Comparison of ENCODE assay signal across 39 cellular contexts in genomic region chr21:34320006-34320405, GRCh38. TPM values are rescaled to one million over a fixed set of nuclear protein-coding genes. Genes with fewer than 3 reads are reported as not detected.
"Had no signal": no experiment of that assay in that cellular context is flagged by ENCODE, and none has a peak within 500 bp of the region (broad histone marks: within the 10 kb centered on the region; RNA-seq: fewer than 3 reads in every experiment).

No MANE protein-coding gene starts in this region.

- H3K27me3 ChIP-seq: adrenal gland, cardiac muscle cell had no signal

- H3K4me3 ChIP-seq: adrenal gland, cardiac muscle cell, PC-9 had no signal

- H3K9me3 Mint-ChIP-seq: activated naive CD4-positive, alpha-beta T cell treated with anti-CD3 and anti-CD28 coated beads, Interleukin-2, amount 50 U/mL, for 24 hours; activated T-cell treated with anti-CD3 and anti-CD28 coated beads, Interleukin-2, amount 50 U/mL, for 72 hours; activated T-helper 17 cell treated with anti-CD3 and anti-CD28 coated beads, Interleukin-2, amount 50 U/mL, for 72 hours; central memory CD8-positive, alpha-beta T cell had no signal

- H3K9ac ChIP-seq: KMS-11 had no signal

- H2AFZ ChIP-seq: PC-9 had no signal

- H3K27ac Mint-ChIP-seq: activated CD4-positive, alpha-beta memory T cell treated with anti-CD3 and anti-CD28 coated beads, Interleukin-2, amount 10 ng/mL, durations not matched to agents 7 days and 5 days; activated CD8-positive, alpha-beta memory T cell treated with anti-CD3 and anti-CD28 coated beads, Interleukin-2, amount 10 ng/mL, durations not matched to agents 7 days and 5 days; activated naive CD8-positive, alpha-beta T cell treated with anti-CD3 and anti-CD28 coated beads, Interleukin-2, amount 10 ng/mL, durations not matched to agents 7 days and 5 days; activated T-cell treated with anti-CD3 and anti-CD28 coated beads, Interleukin-2, amount 50 U/mL, for 72 hours; activated T-helper 17 cell treated with anti-CD3 and anti-CD28 coated beads, Interleukin-2, amount 50 U/mL, for 72 hours; T-cell; T-helper 17 cell had no signal

- H3K27ac ChIP-seq: adrenal gland, cardiac muscle cell, KMS-11, PC-9, RWPE1, WERI-Rb-1 had no signal

- FAIRE-seq: RCC 7860 had no signal

- H3K36me3 ChIP-seq: adrenal gland, cardiac muscle cell, WERI-Rb-1 had no signal

- H3K9me3 ChIP-seq: adrenal gland had no signal

- H3K4me1 Mint-ChIP-seq: activated CD4-positive, alpha-beta memory T cell treated with anti-CD3 and anti-CD28 coated beads, Interleukin-2, amount 10 ng/mL, durations not matched to agents 7 days and 5 days; activated CD8-positive, alpha-beta memory T cell treated with anti-CD3 and anti-CD28 coated beads, Interleukin-2, amount 10 ng/mL, durations not matched to agents 7 days and 5 days; activated naive CD4-positive, alpha-beta T cell treated with anti-CD3 and anti-CD28 coated beads, Interleukin-2, amount 50 U/mL, for 24 hours; activated naive CD8-positive, alpha-beta T cell treated with anti-CD3 and anti-CD28 coated beads, Interleukin-2, amount 10 ng/mL, durations not matched to agents 7 days and 5 days; activated T-helper 17 cell treated with anti-CD3 and anti-CD28 coated beads, Interleukin-2, amount 50 U/mL, for 72 hours; central memory CD8-positive, alpha-beta T cell; T-cell; T-helper 17 cell had no signal

- H3K36me3 Mint-ChIP-seq: activated CD8-positive, alpha-beta memory T cell treated with anti-CD3 and anti-CD28 coated beads, Interleukin-2, amount 10 ng/mL, durations not matched to agents 7 days and 5 days had no signal

- H3K4me2 ChIP-seq: KMS-11, PC-9 had no signal

- H3K4me3 Mint-ChIP-seq: activated CD4-positive, alpha-beta memory T cell treated with anti-CD3 and anti-CD28 coated beads, Interleukin-2, amount 10 ng/mL, durations not matched to agents 7 days and 5 days; activated CD8-positive, alpha-beta memory T cell treated with anti-CD3 and anti-CD28 coated beads, Interleukin-2, amount 10 ng/mL, durations not matched to agents 7 days and 5 days; activated naive CD4-positive, alpha-beta T cell treated with anti-CD3 and anti-CD28 coated beads, Interleukin-2, amount 50 U/mL, for 24 hours; activated naive CD8-positive, alpha-beta T cell treated with anti-CD3 and anti-CD28 coated beads, Interleukin-2, amount 10 ng/mL, durations not matched to agents 7 days and 5 days; activated T-cell treated with anti-CD3 and anti-CD28 coated beads, Interleukin-2, amount 50 U/mL, for 72 hours; activated T-helper 17 cell treated with anti-CD3 and anti-CD28 coated beads, Interleukin-2, amount 50 U/mL, for 72 hours; central memory CD8-positive, alpha-beta T cell; T-cell; T-helper 17 cell had no signal

- DNase-seq: activated CD4-positive, alpha-beta memory T cell treated with anti-CD3 and anti-CD28 coated beads, Interleukin-2, amount 10 ng/mL, durations not matched to agents 7 days and 5 days; activated CD4-positive, alpha-beta T cell treated with anti-CD3 and anti-CD28 coated beads for 1 hour; activated CD4-positive, alpha-beta T cell treated with anti-CD3 and anti-CD28 coated beads for 48 hours; activated CD4-positive, CD25-positive, alpha-beta regulatory T cell; activated CD8-positive, alpha-beta memory T cell treated with anti-CD3 and anti-CD28 coated beads for 24 hours; activated CD8-positive, alpha-beta memory T cell treated with anti-CD3 and anti-CD28 coated beads, Interleukin-2, amount 10 ng/mL, durations not matched to agents 7 days and 5 days; activated gamma-delta T cell; activated naive CD4-positive, alpha-beta T cell treated with Interleukin-2 at 50 U/mL for 16 hours; activated naive CD8-positive, alpha-beta T cell treated with anti-CD3 and anti-CD28 coated beads, Interleukin-2, amount 10 ng/mL, durations not matched to agents 7 days and 5 days; activated T-cell treated with anti-CD3 and anti-CD28 coated beads, Interleukin-2, amount 50 U/mL, for 1 hour; activated T-cell treated with anti-CD3 and anti-CD28 coated beads, Interleukin-2, amount 50 U/mL, for 72 hours; adrenal gland; MM.1S; MV-4-11; NCI-H1092; NCI-H1436 treated with DMSO at 0.1 percent for 48 hours; NCI-H187; NCI-H2029 treated with DMSO at 0.1 percent for 48 hours; NCI-H2107; NCI-H2171; NCI-H510A; NCI-H526; NCI-H748 treated with DMSO at 0.1 percent for 48 hours; NK-92 treated with Interleukin-12 subunit alpha and Interleukin-12 subunit beta, amount 100 ng/mL, for 24 hours; PC-9; SIG-M5; T-cell; T-helper 17 cell; WERI-Rb-1 had no signal

RNA-seq across cellular contexts. Expression of gene KCNE2, which starts 43.8 kb away (rescaled TPM):
- total RNA-seq: activated CD4-positive, alpha-beta memory T cell treated with anti-CD3 and anti-CD28 coated beads, Interleukin-2, amount 10 ng/mL, durations not matched to agents 7 days and 5 days; activated CD8-positive, alpha-beta memory T cell treated with anti-CD3 and anti-CD28 coated beads, Interleukin-2, amount 10 ng/mL, durations not matched to agents 7 days and 5 days; activated naive CD8-positive, alpha-beta T cell treated with anti-CD3 and anti-CD28 coated beads, Interleukin-2, amount 10 ng/mL, durations not matched to agents 7 days and 5 days; activated T-helper 17 cell treated with anti-CD3 and anti-CD28 coated beads, Interleukin-2, amount 50 U/mL, for 72 hours; LHCN-M2; PC-9; Right ventricle myocardium inferior; SK-MEL-5; T-helper 17 cell had no signal
